In the genomic region with DNA sequence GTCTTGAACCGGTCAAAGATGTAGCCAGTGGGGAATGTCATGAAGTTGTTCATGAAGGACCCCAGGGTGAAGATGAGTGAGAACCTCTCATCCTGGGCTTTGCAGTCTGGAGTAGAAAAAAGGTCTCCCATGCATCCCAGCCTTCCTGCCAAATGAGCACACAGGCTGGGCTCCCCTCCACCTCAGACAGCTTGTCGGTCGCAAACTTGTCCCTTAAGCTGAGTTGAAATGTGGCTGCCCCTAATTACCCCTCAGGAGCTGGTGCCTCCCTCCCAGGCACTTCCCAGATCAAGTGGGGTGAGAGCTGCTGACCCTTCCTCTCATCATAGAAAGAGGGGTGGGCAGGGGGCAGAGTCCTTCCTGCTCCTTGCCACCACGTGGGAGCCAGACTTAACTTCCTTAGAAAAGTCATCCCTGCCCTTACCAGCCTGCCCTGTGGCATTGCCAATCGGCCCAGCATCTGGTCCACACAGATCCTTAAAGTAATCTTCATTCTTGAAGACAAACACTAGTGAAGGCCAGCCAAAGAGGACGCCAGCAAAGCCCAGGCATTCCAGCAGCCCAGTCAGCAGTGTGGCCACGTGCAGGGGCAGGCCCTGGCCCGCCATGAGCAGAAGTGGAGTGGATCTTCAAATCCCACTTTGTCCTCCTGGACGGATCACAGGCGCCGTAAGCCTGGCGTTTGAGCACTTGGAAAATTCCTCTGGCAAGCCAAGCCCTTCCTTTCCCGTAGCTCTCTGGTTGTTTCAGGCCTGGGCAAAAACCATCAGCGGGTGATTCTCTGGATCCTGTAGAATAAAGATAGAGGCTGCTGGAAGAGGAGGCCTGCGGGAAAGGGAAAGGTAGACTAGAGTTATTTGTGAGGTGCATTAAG, we compare ENCODE assay signal across 1 cellular context.
TF ChIP-seq lines count a peak whose summit lies in the region.

No MANE protein-coding gene starts in this region.

TF ChIP-seq in H1, 55 proteins besides CTCF, POLR2A, EP300 and RAD21:
- TF ChIP-seq RNF2 (IDR thresholded peaks at IDR 0.05; ENCODE audit: borderline replicate concordance, low read depth, low read length, missing control alignments, poor library complexity, severe bottlenecking), result no peak
- TF ChIP-seq, protein P1, sequence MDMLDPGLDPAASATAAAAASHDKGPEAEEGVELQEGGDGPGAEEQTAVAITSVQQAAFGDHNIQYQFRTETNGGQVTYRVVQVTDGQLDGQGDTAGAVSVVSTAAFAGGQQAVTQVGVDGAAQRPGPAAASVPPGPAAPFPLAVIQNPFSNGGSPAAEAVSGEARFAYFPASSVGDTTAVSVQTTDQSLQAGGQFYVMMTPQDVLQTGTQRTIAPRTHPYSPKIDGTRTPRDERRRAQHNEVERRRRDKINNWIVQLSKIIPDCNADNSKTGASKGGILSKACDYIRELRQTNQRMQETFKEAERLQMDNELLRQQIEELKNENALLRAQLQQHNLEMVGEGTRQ (IDR thresholded peaks at IDR 0.05; ENCODE audit: low read length), result no peak
- no peak for TF ChIP-seq NRF1 (IDR thresholded peaks at IDR 0.05; ENCODE audit: low read depth, low read length)
- no peak for TF ChIP-seq TAF1 (IDR thresholded peaks at IDR 0.05; ENCODE audit: low read depth, low read length)
- TF ChIP-seq GTF2F1 (IDR thresholded peaks at IDR 0.05; ENCODE audit: borderline replicate concordance, low read depth, low read length), result no peak
- TF ChIP-seq KDM1A (IDR thresholded peaks at IDR 0.05; ENCODE audit: borderline replicate concordance, low read length), result no peak
- no peak for TF ChIP-seq RFX5 (IDR thresholded peaks at IDR 0.05; ENCODE audit: borderline replicate concordance, low read depth, low read length)
- TF ChIP-seq SUZ12 (IDR thresholded peaks at IDR 0.05; ENCODE audit: low read length), result no peak
- no peak for TF ChIP-seq CEBPB (IDR thresholded peaks at IDR 0.05; ENCODE audit: low read depth, low read length)
- no peak for TF ChIP-seq RXRA (IDR thresholded peaks at IDR 0.05; ENCODE audit: insufficient read depth, low read depth, low read length)
- TF ChIP-seq TEAD4 (IDR thresholded peaks at IDR 0.05; ENCODE audit: low read depth, low read length), result no peak
- TF ChIP-seq SP2 (IDR thresholded peaks at IDR 0.05; ENCODE audit: low read length), result no peak
- TF ChIP-seq YY1 (IDR thresholded peaks at IDR 0.05; ENCODE audit: low read depth, low read length), result no peak
- TF ChIP-seq EGR1 (IDR thresholded peaks at IDR 0.05; ENCODE audit: borderline replicate concordance, low read depth, low read length), result no peak
- TF ChIP-seq CTBP2 (IDR thresholded peaks at IDR 0.05; ENCODE audit: borderline replicate concordance, insufficient read depth, insufficient read length, low read length), result no peak
- TF ChIP-seq TBP (IDR thresholded peaks at IDR 0.05; ENCODE audit: low read depth, low read length), result no peak
